23 cellular contexts compared by ENCODE assay signal in genomic region chr9:110259566-110259965, GRCh38. TPM values are rescaled to one million over a fixed set of nuclear protein-coding genes. Genes with fewer than 3 reads are reported as not detected.
DNase-seq lines count a peak whose midpoint lies in the region; ATAC-seq and TF ChIP-seq lines count a peak whose summit lies in the region.
"Had no signal": no experiment of that assay in that cellular context is flagged by ENCODE, and none has a peak within 500 bp of the region (broad histone marks: within the 10 kb centered on the region; RNA-seq: fewer than 3 reads in every experiment).

No MANE protein-coding gene starts in this region.

- H3K9me3 ChIP-seq in transverse colon: no peaks in the 10 kb centered on the region
- no peaks in the 10 kb centered on the region for H3K9me3 ChIP-seq in psoas muscle
- H3K9me3 ChIP-seq in heart left ventricle: peaks cover 0 to 7% (median 0%) of the 10 kb centered on the region in 12 donors

- H3K27me3 Mint-ChIP-seq in activated T-cell treated with anti-CD3 and anti-CD28 coated beads, Interleukin-2, amount 50 U/mL, for 72 hours (ENCODE audit: low read depth): no peaks in the 10 kb centered on the region
- H3K27me3 Mint-ChIP-seq in activated B cell treated with CpG ODN at 0.5 μM for 24 hours: peaks cover 3% of the 10 kb centered on the region

- H3K4me3 ChIP-seq in transverse colon (no peak overlapping the region), psoas muscle (no peak overlapping the region), heart left ventricle (no peak overlapping the region)
- H3K4me3 ChIP-seq: GM23338 had no signal

- H3K27ac Mint-ChIP-seq in activated T-cell treated with anti-CD3 and anti-CD28 coated beads, Interleukin-2, amount 50 U/mL, for 72 hours: peak overlapping the region; percentile 96
- peak overlapping the region; percentile 74 for H3K27ac Mint-ChIP-seq in activated B cell treated with CpG ODN at 0.5 μM for 24 hours
- H3K27ac Mint-ChIP-seq: GM23338 had no signal

- peaks cover 38% of the 10 kb centered on the region for H3K4me1 Mint-ChIP-seq in activated T-cell treated with anti-CD3 and anti-CD28 coated beads, Interleukin-2, amount 50 U/mL, for 72 hours (ENCODE audit: low read depth)
- H3K4me1 Mint-ChIP-seq in activated B cell treated with CpG ODN at 0.5 μM for 24 hours: peaks cover 41% of the 10 kb centered on the region

- 48 to 50% methylated on average over 2 of the region's 2 CpGs for WGBS in transverse colon (ENCODE audit: low coverage in 1 of 2), 2 donors
- WGBS in psoas muscle, 3 donors: 87 to 88% (median 87%) methylated on average over 2 of the region's 2 CpGs
- WGBS in heart left ventricle, 4 donors: 81 to 90% (median 87%) methylated on average over 2 of the region's 2 CpGs

- H3K4me3 Mint-ChIP-seq in activated T-cell treated with anti-CD3 and anti-CD28 coated beads, Interleukin-2, amount 50 U/mL, for 72 hours: peak overlapping the region in 1 of 2 donors; percentile 96
- no peak overlapping the region for H3K4me3 Mint-ChIP-seq in activated B cell treated with CpG ODN at 0.5 μM for 24 hours
- H3K4me3 Mint-ChIP-seq: GM23338 had no signal

- no peaks in the 10 kb centered on the region for H3K36me3 ChIP-seq in transverse colon
- no peaks in the 10 kb centered on the region for H3K36me3 ChIP-seq in psoas muscle (ENCODE audit: insufficient read depth in 1 of 2, low read depth in 1 of 2)
- no peaks in the 10 kb centered on the region for H3K36me3 ChIP-seq in heart left ventricle

- intact Hi-C loops in activated B cell treated with CpG ODN at 0.5 μM for 24 hours (cut with micrococcal nuclease): loop anchor here (5.0 to 10.0 kb wide), 6 partner anchors 112 to 1327 kb away; partner anchors contain the start of genes ABITRAM, CTNNAL1 and ELP1
- intact Hi-C loops in left colon (cut with DNase I, micrococcal nuclease): no loop called here
- intact Hi-C loops in transverse colon (cut with DNase I; ENCODE audit: low total_unique reads): no loop called here
- intact Hi-C loops in psoas muscle (cut with DNase I): no loop called here
- intact Hi-C loops in heart left ventricle (cut with DNase I): no loop called here

- POLR2A ChIA-PET in activated B cell treated with CpG ODN at 0.5 μM for 24 hours (lab: Charles Lee): no interaction called here

- peaks cover 17 to 43% (median 26%) of the 10 kb centered on the region in 4 donors for H3K4me1 ChIP-seq in transverse colon
- H3K4me1 ChIP-seq in psoas muscle: peaks cover 5% of the 10 kb centered on the region
- peaks cover 0 to 31% (median 10%) of the 10 kb centered on the region in 12 donors for H3K4me1 ChIP-seq in heart left ventricle

- no peak for DNase-seq in activated T-cell treated with anti-CD3 and anti-CD28 coated beads, Interleukin-2, amount 50 U/mL, for 72 hours
- DNase-seq in activated T-cell treated with anti-CD3 and anti-CD28 coated beads, Interleukin-2, amount 50 U/mL, for 1 hour: no peak
- no peak for DNase-seq in activated B cell treated with CpG ODN at 0.5 μM for 24 hours
- DNase-seq in left colon: no peak
- no peak for DNase-seq in transverse colon
- DNase-seq in psoas muscle: no peak
- no peak for DNase-seq in T-helper 1 cell
- no peak for DNase-seq in heart left ventricle
- DNase-seq: Calu3; CD8-positive, alpha-beta memory T cell; DMS153; NCI-H1105; NCI-H1694; NCI-H2081; NCI-H446; NCI-H526 treated with DMSO at 0.1 percent for 48 hours; RPMI8226; SHP77 had no signal

- H3K9me3 Mint-ChIP-seq in activated T-cell treated with anti-CD3 and anti-CD28 coated beads, Interleukin-2, amount 50 U/mL, for 72 hours: no peaks in the 10 kb centered on the region
- H3K9me3 Mint-ChIP-seq in activated B cell treated with CpG ODN at 0.5 μM for 24 hours: peaks cover 2% of the 10 kb centered on the region
- H3K9me3 Mint-ChIP-seq: CD8-positive, alpha-beta memory T cell had no signal

- TF ChIP-seq EP300 in transverse colon (IDR thresholded peaks at IDR 0.05; ENCODE audit: low read depth): no peak

- H3K36me3 Mint-ChIP-seq in activated T-cell treated with anti-CD3 and anti-CD28 coated beads, Interleukin-2, amount 50 U/mL, for 72 hours (ENCODE audit: insufficient read depth in 2 of 2): peaks cover 5 to 12% of the 10 kb centered on the region in 2 donors
- peaks cover 6% of the 10 kb centered on the region for H3K36me3 Mint-ChIP-seq in activated B cell treated with CpG ODN at 0.5 μM for 24 hours (ENCODE audit: low read depth)

- in situ Hi-C loops in transverse colon (cut with MboI; ENCODE audit: low pct_ligation_motif_present in 1 of 4, low pct_unique_long_range_greater_than_20kb in 1 of 4, low sequenced_read_pairs in 3 of 4): no loop called here

- CTCF ChIA-PET in activated B cell treated with CpG ODN at 0.5 μM for 24 hours (lab: Charles Lee): interaction anchor here (0.9 to 1.3 kb wide), 2 partner anchors 45 to 355 kb away, joined by 3 to 4 read pairs; no protein-coding TSS in a partner anchor

- H3K27me3 ChIP-seq in transverse colon (no peaks in the 10 kb centered on the region), psoas muscle (ENCODE audit: insufficient read depth in 3 of 3, low read length in 2 of 3) (no peaks in the 10 kb centered on the region), heart left ventricle (no peaks in the 10 kb centered on the region)

- TF ChIP-seq POLR2A in transverse colon (IDR thresholded peaks at IDR 0.05) (no peak), heart left ventricle (IDR thresholded peaks at IDR 0.05) (no peak)

- no peak for TF ChIP-seq CTCF in activated B cell treated with CpG ODN at 0.5 μM for 24 hours (IDR thresholded peaks at IDR 0.05)
- no peak for TF ChIP-seq CTCF in transverse colon (IDR thresholded peaks at IDR 0.05)
- TF ChIP-seq CTCF in psoas muscle (IDR thresholded peaks at IDR 0.05): no peak
- no peak for TF ChIP-seq CTCF in heart left ventricle (IDR thresholded peaks at IDR 0.05)

- H3K27ac ChIP-seq in transverse colon (peak overlapping the region; percentile 90 to 98 (median 98)), psoas muscle (no peak overlapping the region), heart left ventricle (no peak overlapping the region)
- H3K27ac ChIP-seq: C4-2B had no signal

- no peak for ATAC-seq in activated T-cell treated with anti-CD3 and anti-CD28 coated beads, Interleukin-2, amount 50 U/mL, for 72 hours (replicated peaks in 1 of 2)
- ATAC-seq in activated B cell treated with CpG ODN at 0.5 μM for 24 hours (ENCODE audit: low read depth): no peak
- peak; percentile 20 for ATAC-seq in left colon
- ATAC-seq in psoas muscle: no peak
- no peak for ATAC-seq in heart left ventricle
- ATAC-seq: GM23338 had no signal

RNA-seq across cellular contexts. Expression of gene TXN, which starts 3.3 kb away (rescaled TPM):
- 100 to 1,000 TPM; 220 to 295 TPM for total RNA-seq in activated T-cell treated with anti-CD3 and anti-CD28 coated beads, Interleukin-2, amount 50 U/mL, for 72 hours
- total RNA-seq in activated B cell treated with CpG ODN at 0.5 μM for 24 hours (205 and 237 TPM in 2 replicates), left colon (100 to 1,000 TPM; 373 to 609 TPM), transverse colon (100 to 1,000 TPM in 3 of 4 donors, 10 to 100 TPM in 1; 52.4 to 275 (median 182) TPM), psoas muscle (100 to 1,000 TPM in 1 of 4 donors, 10 to 100 TPM in 3; 38.0 to 118 (median 71.6) TPM), heart left ventricle (100 to 1,000 TPM in 1 of 9 donors, 10 to 100 TPM in 8; 48.6 to 144 (median 66.6) TPM)
- polyA plus RNA-seq in psoas muscle (100 to 1,000 TPM in 2 of 3 donors, 10 to 100 TPM in 1; 73.4 to 366 (median 135) TPM), heart left ventricle (100 to 1,000 TPM in 1 of 2 donors, 10 to 100 TPM in 1; 91.8 to 173 TPM)

RNA-seq across cellular contexts. Expression of gene C9orf152, which starts 51.6 kb away (rescaled TPM):
- total RNA-seq in activated T-cell treated with anti-CD3 and anti-CD28 coated beads, Interleukin-2, amount 50 U/mL, for 72 hours: not detected
- not detected in 2 replicates for total RNA-seq in activated B cell treated with CpG ODN at 0.5 μM for 24 hours
- 10 to 100 TPM; 54.3 to 62.0 TPM for total RNA-seq in left colon
- 10 to 100 TPM in 3 of 4 donors, 1 to 10 TPM in 1; 9.7 to 31.4 (median 16.7) TPM for total RNA-seq in transverse colon
- total RNA-seq in psoas muscle: not detected
- under 1 TPM in 1 of 3 donors, not detected in 2; 0.08 TPM for polyA plus RNA-seq in psoas muscle
- not detected for total RNA-seq in heart left ventricle
- not detected for polyA plus RNA-seq in heart left ventricle
- total RNA-seq: A172; CD8-positive, alpha-beta memory T cell; G401; GM23338; HT1080 had no signal
- polyA plus RNA-seq: CD8-positive, alpha-beta memory T cell; GM23338 had no signal

Comparison
In these comparisons a context has a peak if more than half of its experiments do, and no peak if none do; other contexts are left out.
1. H3K27ac ChIP-seq: peak in transverse colon (4 of 4); none in psoas muscle (single experiment) and heart left ventricle (0 of 12).
2. RNA of gene C9orf152, which starts 51.6 kb away (total RNA-seq): 54.3 to 62.0 TPM in left colon and 9.7 to 31.4 TPM in transverse colon; not detected in activated T-cell treated with anti-CD3 and anti-CD28 coated beads, Interleukin-2, amount 50 U/mL, for 72 hours, not detected in activated B cell treated with CpG ODN at 0.5 μM for 24 hours, not detected in psoas muscle and not detected in heart left ventricle; every median in the first group is over 10 times any median in the second.